Comparison of ENCODE assay signal across 8 cellular contexts in genomic region chr19:38852231-38853044, GRCh38. TPM values are rescaled to one million over a fixed set of nuclear protein-coding genes. Genes with fewer than 3 reads are reported as not detected.
DNase-seq lines count a peak whose midpoint lies in the region; ATAC-seq and TF ChIP-seq lines count a peak whose summit lies in the region.

No MANE protein-coding gene starts in this region.

- ATAC-seq in GM18505 (IDR thresholded peaks at IDR 0.05; ENCODE audit: unreplicated experiment) (no peak), mucosa of descending colon (no peak), HG03095 (IDR thresholded peaks at IDR 0.05; ENCODE audit: unreplicated experiment) (no peak)

- H3K4me1 Mint-ChIP-seq in stimulated activated naive CD8-positive, alpha-beta T cell treated with anti-CD3 and anti-CD28 coated beads, Interleukin-15, Interleukin-2, amounts not matched to agents 100 ng/mL and 50 ng/mL, for 24 hours (ENCODE audit: low read depth) = peaks cover 59% of the 10 kb centered on the region

- peak overlapping the region; percentile 97 for H3K27ac Mint-ChIP-seq in stimulated activated naive CD8-positive, alpha-beta T cell treated with anti-CD3 and anti-CD28 coated beads, Interleukin-15, Interleukin-2, amounts not matched to agents 100 ng/mL and 50 ng/mL, for 24 hours

- TF ChIP-seq POLR2A in GM18505 (IDR thresholded peaks at IDR 0.05; ENCODE audit: borderline replicate concordance, extremely low read depth, insufficient read depth, insufficient read length) = peak; percentile 74

- H3K27me3 Mint-ChIP-seq in stimulated activated naive CD8-positive, alpha-beta T cell treated with anti-CD3 and anti-CD28 coated beads, Interleukin-15, Interleukin-2, amounts not matched to agents 100 ng/mL and 50 ng/mL, for 24 hours = no peaks in the 10 kb centered on the region

- H3K4me3 Mint-ChIP-seq in stimulated activated naive CD8-positive, alpha-beta T cell treated with anti-CD3 and anti-CD28 coated beads, Interleukin-15, Interleukin-2, amounts not matched to agents 100 ng/mL and 50 ng/mL, for 24 hours = peak overlapping the region; percentile 93

- H3K9me3 ChIP-seq in mucosa of descending colon = no peaks in the 10 kb centered on the region

- DNase-seq in NOMO-1 treated with DMSO at 0.1 percent for 48 hours (lab: John Stamatoyannopoulos, UW; ENCODE audit: unreplicated experiment) = peak; percentile 52
- peak; percentile 39 for DNase-seq in activated T-cell treated with anti-CD3 and anti-CD28 coated beads for 1 hour (ENCODE audit: low read depth)
- DNase-seq in epidermal melanocyte (ENCODE audit: insufficient read length, low spot score) = peak; percentile 44
- peak; percentile 73 to 83 (median 81) for DNase-seq in mucosa of descending colon
- no peak for DNase-seq in D341Med (ENCODE audit: low spot score)

- peaks cover 18% of the 10 kb centered on the region for H3K36me3 Mint-ChIP-seq in stimulated activated naive CD8-positive, alpha-beta T cell treated with anti-CD3 and anti-CD28 coated beads, Interleukin-15, Interleukin-2, amounts not matched to agents 100 ng/mL and 50 ng/mL, for 24 hours (ENCODE audit: low read depth)

- peak overlapping the region; percentile 44 for H3K4me3 ChIP-seq in mucosa of descending colon

- H3K36me3 ChIP-seq in mucosa of descending colon (ENCODE audit: low read depth) = no peaks in the 10 kb centered on the region

- TF ChIP-seq CTCF in mucosa of descending colon (IDR thresholded peaks at IDR 0.05) = no peak

- H3K9me3 Mint-ChIP-seq in stimulated activated naive CD8-positive, alpha-beta T cell treated with anti-CD3 and anti-CD28 coated beads, Interleukin-15, Interleukin-2, amounts not matched to agents 100 ng/mL and 50 ng/mL, for 24 hours = no peaks in the 10 kb centered on the region

- peaks cover 19% of the 10 kb centered on the region for H3K4me1 ChIP-seq in mucosa of descending colon (ENCODE audit: low read depth)

- intact Hi-C loops in mucosa of descending colon (cut with DNase I, micrococcal nuclease) = no loop called here

RNA-seq across cellular contexts. Expression of gene HNRNPL, which starts 2.7 kb away (rescaled TPM):
- 100 to 1,000 TPM; 267 to 317 (median 292) TPM for total RNA-seq in mucosa of descending colon

RNA-seq across cellular contexts. Expression of gene ECH1, which starts 20.8 kb away (rescaled TPM):
- total RNA-seq in mucosa of descending colon = 100 to 1,000 TPM; 275 to 315 (median 290) TPM

RNA-seq across cellular contexts. Expression of gene RINL, which starts 25.6 kb away (rescaled TPM):
- total RNA-seq in mucosa of descending colon = 1 to 10 TPM; 3.8 to 5.4 (median 5.2) TPM

RNA-seq across cellular contexts. Expression of gene LGALS4, which starts 39.7 kb away (rescaled TPM):
- total RNA-seq in mucosa of descending colon = 1,000 to 10,000 TPM; 2,367 to 7,005 (median 6,199) TPM

RNA-seq across cellular contexts. Expression of gene SIRT2, which starts 47.0 kb away (rescaled TPM):
- 10 to 100 TPM; 32.3 to 67.2 (median 35.8) TPM for total RNA-seq in mucosa of descending colon
